ENCODE assay signal across 1 cellular context in the genomic region with DNA sequence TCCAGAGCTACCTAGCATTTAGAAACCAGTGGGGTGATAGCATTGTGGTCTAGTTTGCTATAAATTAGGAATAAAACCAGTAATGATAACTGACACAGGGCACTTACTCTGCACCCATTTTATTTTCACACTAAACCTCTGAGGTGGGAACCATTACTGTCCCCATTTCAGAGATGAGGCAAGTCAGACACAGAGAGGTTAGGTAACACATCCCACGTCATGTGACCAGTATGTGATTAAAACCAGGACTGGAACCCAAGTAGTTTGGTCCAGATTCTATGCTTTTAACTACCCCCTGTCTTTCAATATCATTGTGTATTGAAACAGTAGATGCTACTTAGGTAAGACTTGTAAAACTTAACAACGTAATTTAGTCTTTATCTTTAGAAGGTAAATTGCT.
TF ChIP-seq lines count a peak whose summit lies in the region.

No MANE protein-coding gene starts in this region.

TF ChIP-seq in K562, 482 proteins besides CTCF, POLR2A, EP300 and RAD21 (continued from another document):
- TF ChIP-seq, protein P1, sequence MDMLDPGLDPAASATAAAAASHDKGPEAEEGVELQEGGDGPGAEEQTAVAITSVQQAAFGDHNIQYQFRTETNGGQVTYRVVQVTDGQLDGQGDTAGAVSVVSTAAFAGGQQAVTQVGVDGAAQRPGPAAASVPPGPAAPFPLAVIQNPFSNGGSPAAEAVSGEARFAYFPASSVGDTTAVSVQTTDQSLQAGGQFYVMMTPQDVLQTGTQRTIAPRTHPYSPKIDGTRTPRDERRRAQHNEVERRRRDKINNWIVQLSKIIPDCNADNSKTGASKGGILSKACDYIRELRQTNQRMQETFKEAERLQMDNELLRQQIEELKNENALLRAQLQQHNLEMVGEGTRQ (CRISPR knock-in tag; IDR thresholded peaks at IDR 0.05): peak; percentile 34; the same call in 1 of the 2 replicates
- no peak for TF ChIP-seq ZNF121 (CRISPR knock-in tag; conservative IDR thresholded peaks at IDR 0.05)
